15 cellular contexts compared by ENCODE assay signal in genomic region chr12:114679452-114679875, GRCh38. TPM values are rescaled to one million over a fixed set of nuclear protein-coding genes. Genes with fewer than 3 reads are reported as not detected.
DNase-seq lines count a peak whose midpoint lies in the region; ATAC-seq, FAIRE-seq and TF ChIP-seq lines count a peak whose summit lies in the region.
"Had no signal": no experiment of that assay in that cellular context is flagged by ENCODE, and none has a peak within 500 bp of the region (broad histone marks: within the 10 kb centered on the region; RNA-seq: fewer than 3 reads in every experiment).

No MANE protein-coding gene starts in this region.

- peak overlapping the region; percentile 61 for H2BK120ac ChIP-seq in IMR-90 (ENCODE audit: low read depth, low read length)

- no peak for FAIRE-seq in A549 (lab: Jason Lieb, UNC)
- FAIRE-seq: bronchial epithelial cell had no signal

- H3K18ac ChIP-seq in IMR-90 (ENCODE audit: low read depth, low read length): peak overlapping the region; percentile 79

- no peak for TF ChIP-seq POLR2A in A549 (IDR thresholded peaks at IDR 0.05; ENCODE audit: low read length)
- TF ChIP-seq POLR2A in IMR-90 (IDR thresholded peaks at IDR 0.05; ENCODE audit: low read depth, low read length): peak; percentile 68; the same call in 1 of the 2 replicates
- TF ChIP-seq POLR2A in body of pancreas (IDR thresholded peaks at IDR 0.05): no peak

- POLR2A ChIA-PET in A549 (lab: Yijun Ruan, JAX): no interaction called here
- POLR2A ChIA-PET in IMR-90 (lab: Charles Lee; ENCODE audit: unreplicated experiment): no interaction called here
- POLR2A ChIA-PET in GM10248 (lab: Yijun Ruan, JAX): no interaction called here

- H4K91ac ChIP-seq in IMR-90 (ENCODE audit: insufficient read depth, low read depth, low read length): peak overlapping the region; percentile 58; the same call in 1 of the 2 replicates

- H3K27me3 ChIP-seq in IMR-90 (ENCODE audit: control insufficient read depth, insufficient read depth, low read length) (no peaks in the 10 kb centered on the region), neural cell (ENCODE audit: insufficient read depth, low read depth, low read length) (peaks cover 100% of the 10 kb centered on the region), body of pancreas (peaks cover 0 to 17% of the 10 kb centered on the region in 2 donors), H7 (ENCODE audit: control insufficient read depth, insufficient read depth, low read length) (peaks cover 91% of the 10 kb centered on the region)

- H3K14ac ChIP-seq in IMR-90 (replicated peaks; ENCODE audit: low read depth, low read length): peak overlapping the region; percentile 79

- 0 out of 3 replicates have a peak overlapping the region, but pooled peaks have one; percentile 9 for H2BK15ac ChIP-seq in IMR-90 (ENCODE audit: low read depth, low read length)

- no TSS peak for BruUV-seq in IMR-90 (replicated peaks; lab: Mats Ljungman, UMichigan)

- H3K9ac ChIP-seq in IMR-90 (ENCODE audit: low read depth, low read length): peak overlapping the region; percentile 99
- no peak overlapping the region for H3K9ac ChIP-seq in neural cell (ENCODE audit: low read length)

- peak overlapping the region; percentile 25 for H2AK9ac ChIP-seq in IMR-90 (replicated peaks; ENCODE audit: low read depth, low read length, poor library complexity)

- H3K9me3 ChIP-seq in A549: no peaks in the 10 kb centered on the region
- H3K9me3 ChIP-seq in IMR-90 (ENCODE audit: control insufficient read depth, insufficient read depth, low read length): no peaks in the 10 kb centered on the region
- H3K9me3 ChIP-seq in neural cell (ENCODE audit: low read length): peaks cover 13% of the 10 kb centered on the region
- no peaks in the 10 kb centered on the region for H3K9me3 ChIP-seq in body of pancreas
- H3K9me3 ChIP-seq: thoracic aorta had no signal

- no peaks in the 10 kb centered on the region for H3K9me1 ChIP-seq in IMR-90 (ENCODE audit: insufficient read depth, low read length)

- H2AK5ac ChIP-seq in IMR-90 (ENCODE audit: low read depth, low read length): peak overlapping the region; percentile 47; the same call in 1 of the 2 replicates

- H3F3A ChIP-seq in neural cell (ENCODE audit: insufficient read depth, low read length, poor library complexity, severe bottlenecking): peaks cover 3% of the 10 kb centered on the region

- H3K36me3 ChIP-seq in IMR-90 (ENCODE audit: control insufficient read depth, insufficient read depth, low read length): peaks cover 49% of the 10 kb centered on the region
- H3K36me3 ChIP-seq in neural cell (ENCODE audit: insufficient read depth, low read length): no peaks in the 10 kb centered on the region
- H3K36me3 ChIP-seq in body of pancreas (replicated peaks in 1 of 2; ENCODE audit: insufficient read depth in 1 of 2, low read depth in 2 of 2): no peaks in the 10 kb centered on the region
- no peaks in the 10 kb centered on the region for H3K36me3 ChIP-seq in H7 (replicated peaks; ENCODE audit: control insufficient read depth, insufficient read depth, low read length)
- H3K36me3 ChIP-seq: thoracic aorta had no signal

- H3K4me1 ChIP-seq in A549 (peaks cover 13% of the 10 kb centered on the region; the same call in 1 of the 3 replicates), IMR-90 (ENCODE audit: control insufficient read depth, insufficient read depth, low read length) (peaks cover 13% of the 10 kb centered on the region), body of pancreas (peaks cover 16% of the 10 kb centered on the region)

- 83% methylated on average over 10 of the region's 10 CpGs for WGBS in A549 (ENCODE audit: missing lambda C conversion rate)
- whole genome bisulfite sequencing in IMR-90 (ENCODE audit: extremely low coverage in 2 of 2, insufficient read length in 1 of 2), 2 experiments: 0% methylated on average over 4 of the region's 10 CpGs; no CpG with 5 or more reads in 1 of the 2 experiments
- 24 to 62% methylated on average over 10 of the region's 10 CpGs for WGBS in body of pancreas, 2 donors

- H4K5ac ChIP-seq in IMR-90 (ENCODE audit: low read depth, low read length): peak overlapping the region; percentile 46; the same call in 1 of the 2 replicates

- H4K20me1 ChIP-seq in IMR-90 (ENCODE audit: insufficient read depth, low read length) (peaks cover 20% of the 10 kb centered on the region), neural cell (ENCODE audit: insufficient read depth) (no peaks in the 10 kb centered on the region)

- H3K56ac ChIP-seq in IMR-90 (ENCODE audit: extremely low read depth, insufficient read depth, low read length): peak overlapping the region; percentile 97

- H3K4ac ChIP-seq in IMR-90 (ENCODE audit: low read depth, low read length): peak overlapping the region; percentile 83

- H2BK20ac ChIP-seq in IMR-90 (ENCODE audit: low read depth, low read length): peak overlapping the region; percentile 37; the same call in 1 of the 2 replicates

- no peak for TF ChIP-seq EP300 in A549 (IDR thresholded peaks at IDR 0.05)
- no peak for TF ChIP-seq EP300 in neural cell (conservative IDR thresholded peaks at IDR 0.05; ENCODE audit: poor library complexity, severe bottlenecking)

- in situ Hi-C loops in IMR-90 (cut with MboI; ENCODE audit: low sequenced_read_pairs): loop anchor here (5.0 kb wide), 2 partner anchors 277 to 1078 kb away; no protein-coding TSS in a partner anchor

- DNase-seq in A549 (ENCODE audit: low read depth in 1 of 2, low spot score in 1 of 2) (no peak), IMR-90 (peak; percentile 71), fibroblast of gingiva (ENCODE audit: low read depth) (peak; percentile 48), body of pancreas (no peak), H7 (no peak), NCI-H1694 (lab: John Stamatoyannopoulos, UW) (no peak), GM10248 (ENCODE audit: extremely low spot score) (no peak)
- DNase-seq: activated CD4-positive, CD25-positive, alpha-beta regulatory T cell; activated T-cell treated with anti-CD3 and anti-CD28 coated beads, Interleukin-2, amount 50 U/mL, for 72 hours; kidney glomerular epithelial cell; NCI-H69 had no signal

- TF ChIP-seq CTCF in A549 (IDR thresholded peaks at IDR 0.05) (no peak), IMR-90 (conservative IDR thresholded peaks at IDR 0.05; ENCODE audit: low read depth, low read length) (no peak), neural cell (IDR thresholded peaks at IDR 0.05; ENCODE audit: poor library complexity, severe bottlenecking) (no peak), body of pancreas (IDR thresholded peaks at IDR 0.05) (no peak), GM10248 (IDR thresholded peaks at IDR 0.05; ENCODE audit: control extremely low read depth, extremely low read depth, low read depth, missing control alignments) (no peak)

- H3K4me2 ChIP-seq in A549 (peak overlapping the region; percentile 84), IMR-90 (ENCODE audit: low read depth, low read length) (peak overlapping the region; percentile 95), neural cell (ENCODE audit: low read length) (no peak overlapping the region)

- no peak for ATAC-seq in A549
- no peak for ATAC-seq in IMR-90 (ENCODE audit: low read depth)
- ATAC-seq in body of pancreas: no peak
- ATAC-seq: activated T-cell treated with anti-CD3 and anti-CD28 coated beads, Interleukin-2, amount 50 U/mL, for 72 hours; esophagus mucosa had no signal

- no peaks in the 10 kb centered on the region for H3K79me2 ChIP-seq in neural cell (replicated peaks; ENCODE audit: insufficient read depth, low read length)

- peak overlapping the region; percentile 95 for H3K23ac ChIP-seq in IMR-90 (ENCODE audit: low read depth, low read length)

- no peak for TF ChIP-seq RAD21 in A549 (conservative IDR thresholded peaks at IDR 0.05 in 1 of 2, IDR thresholded peaks at IDR 0.05 in 1 of 2)
- no peak for TF ChIP-seq RAD21 in IMR-90 (IDR thresholded peaks at IDR 0.05; ENCODE audit: low read length)
- no peak for TF ChIP-seq RAD21 in neural cell (conservative IDR thresholded peaks at IDR 0.05)

- no peak overlapping the region for H2AFZ ChIP-seq in IMR-90 (replicated peaks; ENCODE audit: low read length, poor library complexity)
- H2AFZ ChIP-seq in neural cell (ENCODE audit: low read depth, low read length): no peak overlapping the region

- H3K79me1 ChIP-seq in IMR-90 (ENCODE audit: low read depth in 1 of 2, low read length in 2 of 2): peaks cover 0 to 6% of the 10 kb centered on the region in 2 experiments; a peak in 1 of 4 replicates

- H3K4me3 ChIP-seq in A549 (no peak overlapping the region), IMR-90 (ENCODE audit: insufficient read depth, low read depth, low read length) (peak overlapping the region; percentile 69), neural cell (ENCODE audit: low read length) (no peak overlapping the region), body of pancreas (no peak overlapping the region), H7 (ENCODE audit: insufficient read depth, low read depth, low read length) (no peak overlapping the region)
- H3K4me3 ChIP-seq: thoracic aorta had no signal

- no peak overlapping the region for H3K27ac ChIP-seq in A549
- peak overlapping the region; percentile 95 for H3K27ac ChIP-seq in IMR-90 (ENCODE audit: insufficient read depth, low read length)
- H3K27ac ChIP-seq in neural cell (ENCODE audit: low read length): no peak overlapping the region
- H3K27ac ChIP-seq in body of pancreas: peak overlapping the region in 1 of 4 donors; percentile 1
- H3K27ac ChIP-seq: thoracic aorta had no signal

- dilution Hi-C loops in IMR-90 (cut with HindIII; ENCODE audit: low sequenced_read_pairs, unreplicated experiment): no loop called here

- intact Hi-C loops in IMR-90 (cut with micrococcal nuclease) (loop anchor here (1.0 kb wide), 1 partner anchor 9 kb away; no protein-coding TSS in a partner anchor), body of pancreas (cut with DNase I) (no loop called here)

- H3K9me2 ChIP-seq in neural cell (ENCODE audit: insufficient read depth, low read length): no peaks in the 10 kb centered on the region

- peak overlapping the region; percentile 89 for H2BK5ac ChIP-seq in IMR-90 (ENCODE audit: low read depth, low read length, poor library complexity, severe bottlenecking)

- CTCF ChIA-PET in A549 (lab: Yijun Ruan, JAX) (interaction anchor here (1.2 kb wide), 1 partner anchor 1073 kb away, joined by 3 read pairs; no protein-coding TSS in a partner anchor), IMR-90 (lab: Yijun Ruan, JAX) (no interaction called here), GM10248 (lab: Yijun Ruan, JAX) (interaction anchor here (1.2 kb wide), 1 partner anchor 8 kb away, joined by 4 read pairs; no protein-coding TSS in a partner anchor)

- peak overlapping the region; percentile 13 to 59 for H4K8ac ChIP-seq in IMR-90 (ENCODE audit: low read depth in 2 of 2, low read length in 2 of 2)

RNA-seq across cellular contexts. Expression of gene TBX3, which starts 4.5 kb away (rescaled TPM):
- polyA plus RNA-seq in A549 (2011; rRNA removed): 23.7 and 28.0 TPM in 2 replicates
- polyA plus RNA-seq in A549 (2012; cell fraction: cytosol; rRNA removed): 13.3 and 20.0 TPM in 2 replicates
- 63.2 and 63.4 TPM in 2 replicates for polyA plus RNA-seq in A549 (2012; cell fraction: nucleus; rRNA removed)
- 18.0 to 22.8 TPM (median 22.1 TPM) in 3 replicates for polyA plus RNA-seq in A549 (2017; fragmentation: RNase III; extraction: RNeasy Plus Mini Kit Qiagen cat#74134 plus additional on column Dnase treatment)
- 39.3 and 41.6 TPM in 2 replicates for polyA minus RNA-seq in A549 (2011; rRNA and poly(A)+ RNA removed)
- 15.8 and 18.6 TPM in 2 replicates for total RNA-seq in IMR-90 (2012; rRNA removed)
- 40.5 and 44.9 TPM in 2 replicates for polyA plus RNA-seq in IMR-90 (2012; rRNA removed)
- polyA plus RNA-seq in IMR-90 (2012; cell fraction: cytosol; rRNA removed): 13.1 and 30.1 TPM in 2 replicates
- polyA plus RNA-seq in IMR-90 (2012; cell fraction: nucleus; rRNA removed; ENCODE audit: low replicate concordance): 165 and 239 TPM in 2 replicates
- polyA plus RNA-seq in neural cell: not detected in 2 replicates
- polyA minus RNA-seq in neural cell: 0.24 TPM in 1 of 2 replicates, not detected in the other
- total RNA-seq in body of pancreas: 1 to 10 TPM; 4.2 to 7.6 TPM
- total RNA-seq in H7 (2014; rRNA removed; shearing (Covaris generic)): 0.30 and 0.94 TPM in 2 replicates

Comparison
In these comparisons a context has a peak if more than half of its experiments do, and no peak if none do; other contexts are left out.
1. DNase-seq: peak in IMR-90 (single experiment) and fibroblast of gingiva (single experiment); none in A549 (0 of 2), body of pancreas (0 of 4), H7 (single experiment), NCI-H1694 (single experiment) and GM10248 (single experiment).